Comparison of ENCODE assay signal across 2 cellular contexts in the genomic region with DNA sequence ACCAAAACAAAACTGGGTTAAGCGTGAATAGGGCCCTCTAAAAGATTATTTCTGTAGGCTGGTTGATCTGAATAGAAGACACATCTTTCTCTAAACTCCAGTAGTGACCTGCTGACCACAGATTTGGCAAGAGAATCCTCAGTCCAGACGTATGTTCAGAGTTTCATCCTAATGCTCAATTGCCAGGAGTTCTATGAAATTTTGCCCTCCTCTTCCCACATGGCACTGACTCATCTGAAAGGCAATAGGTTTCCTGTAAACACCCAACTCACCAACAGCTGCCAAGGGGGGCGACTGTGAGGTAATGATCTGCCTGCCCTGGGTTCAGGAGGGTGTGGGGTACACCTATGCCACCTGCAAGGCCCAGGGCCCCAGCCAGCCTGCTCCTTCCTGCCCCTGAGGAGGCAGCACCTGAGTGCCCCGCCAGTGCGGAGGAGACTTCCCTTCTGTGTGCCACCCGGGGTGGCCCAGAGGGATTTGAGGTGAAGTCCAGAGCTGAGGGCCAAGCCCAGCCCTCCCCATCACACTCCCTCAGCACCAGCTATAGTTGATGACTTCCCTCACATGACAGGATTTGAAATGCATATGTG.
TF ChIP-seq lines count a peak whose summit lies in the region.

No MANE protein-coding gene starts in this region.

TF ChIP-seq in IMR-90, 13 proteins besides CTCF, POLR2A, EP300 and RAD21:
- no peak for TF ChIP-seq MAFK (IDR thresholded peaks at IDR 0.05; ENCODE audit: low read depth, low read length)
- no peak for TF ChIP-seq RFX5 (IDR thresholded peaks at IDR 0.05; ENCODE audit: low read depth, low read length)
- no peak for TF ChIP-seq MAZ (IDR thresholded peaks at IDR 0.05; ENCODE audit: borderline replicate concordance, low read depth, low read length)
- no peak for TF ChIP-seq CHD1 (IDR thresholded peaks at IDR 0.05; ENCODE audit: low read depth, low read length)
- TF ChIP-seq FOS (IDR thresholded peaks at IDR 0.05; ENCODE audit: low read depth, low read length): no peak
- TF ChIP-seq NFE2L2 (IDR thresholded peaks at IDR 0.05; ENCODE audit: low read depth, low read length): no peak
- no peak for TF ChIP-seq RCOR1 (IDR thresholded peaks at IDR 0.05; ENCODE audit: insufficient replicate concordance, low read length)
- TF ChIP-seq BHLHE40 (IDR thresholded peaks at IDR 0.05; ENCODE audit: low read depth, low read length): no peak
- TF ChIP-seq SMC3 (IDR thresholded peaks at IDR 0.05; ENCODE audit: low read depth, low read length): no peak
- TF ChIP-seq USF2 (IDR thresholded peaks at IDR 0.05; ENCODE audit: low read depth, low read length): no peak
- TF ChIP-seq CEBPB (IDR thresholded peaks at IDR 0.05; ENCODE audit: low read depth, low read length): no peak
- TF ChIP-seq MXI1 (IDR thresholded peaks at IDR 0.05; ENCODE audit: borderline replicate concordance, low read depth, low read length): no peak
- TF ChIP-seq ELK1 (IDR thresholded peaks at IDR 0.05; ENCODE audit: borderline replicate concordance, low read depth, low read length): no peak

TF ChIP-seq in GM23338, 12 proteins besides CTCF, POLR2A, EP300 and RAD21:
- TF ChIP-seq EZH2 (IDR thresholded peaks at IDR 0.05; ENCODE audit: low read depth, unreplicated experiment) (no peak), STAT1 (IDR thresholded peaks at IDR 0.05; ENCODE audit: unreplicated experiment) (no peak), POLR2AphosphoS5 (IDR thresholded peaks at IDR 0.05; ENCODE audit: low read depth) (no peak), EZH2phosphoT487 (IDR thresholded peaks at IDR 0.05; ENCODE audit: unreplicated experiment) (no peak), JUNB (IDR thresholded peaks at IDR 0.05; ENCODE audit: unreplicated experiment) (no peak), CREB1 (CRISPR knock-in tag; IDR thresholded peaks at IDR 0.05; ENCODE audit: low read depth) (no peak), ETS1 (IDR thresholded peaks at IDR 0.05) (no peak), NANOG (IDR thresholded peaks at IDR 0.05; ENCODE audit: borderline replicate concordance) (no peak), ZNF331 (CRISPR knock-in tag; IDR thresholded peaks at IDR 0.05; ENCODE audit: low read depth) (no peak), ZNF114 (CRISPR knock-in tag; IDR thresholded peaks at IDR 0.05) (no peak)
- TF ChIP-seq, protein P1, sequence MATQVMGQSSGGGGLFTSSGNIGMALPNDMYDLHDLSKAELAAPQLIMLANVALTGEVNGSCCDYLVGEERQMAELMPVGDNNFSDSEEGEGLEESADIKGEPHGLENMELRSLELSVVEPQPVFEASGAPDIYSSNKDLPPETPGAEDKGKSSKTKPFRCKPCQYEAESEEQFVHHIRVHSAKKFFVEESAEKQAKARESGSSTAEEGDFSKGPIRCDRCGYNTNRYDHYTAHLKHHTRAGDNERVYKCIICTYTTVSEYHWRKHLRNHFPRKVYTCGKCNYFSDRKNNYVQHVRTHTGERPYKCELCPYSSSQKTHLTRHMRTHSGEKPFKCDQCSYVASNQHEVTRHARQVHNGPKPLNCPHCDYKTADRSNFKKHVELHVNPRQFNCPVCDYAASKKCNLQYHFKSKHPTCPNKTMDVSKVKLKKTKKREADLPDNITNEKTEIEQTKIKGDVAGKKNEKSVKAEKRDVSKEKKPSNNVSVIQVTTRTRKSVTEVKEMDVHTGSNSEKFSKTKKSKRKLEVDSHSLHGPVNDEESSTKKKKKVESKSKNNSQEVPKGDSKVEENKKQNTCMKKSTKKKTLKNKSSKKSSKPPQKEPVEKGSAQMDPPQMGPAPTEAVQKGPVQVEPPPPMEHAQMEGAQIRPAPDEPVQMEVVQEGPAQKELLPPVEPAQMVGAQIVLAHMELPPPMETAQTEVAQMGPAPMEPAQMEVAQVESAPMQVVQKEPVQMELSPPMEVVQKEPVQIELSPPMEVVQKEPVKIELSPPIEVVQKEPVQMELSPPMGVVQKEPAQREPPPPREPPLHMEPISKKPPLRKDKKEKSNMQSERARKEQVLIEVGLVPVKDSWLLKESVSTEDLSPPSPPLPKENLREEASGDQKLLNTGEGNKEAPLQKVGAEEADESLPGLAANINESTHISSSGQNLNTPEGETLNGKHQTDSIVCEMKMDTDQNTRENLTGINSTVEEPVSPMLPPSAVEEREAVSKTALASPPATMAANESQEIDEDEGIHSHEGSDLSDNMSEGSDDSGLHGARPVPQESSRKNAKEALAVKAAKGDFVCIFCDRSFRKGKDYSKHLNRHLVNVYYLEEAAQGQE (IDR thresholded peaks at IDR 0.05; ENCODE audit: unreplicated experiment): no peak
- TF ChIP-seq, protein P2, sequence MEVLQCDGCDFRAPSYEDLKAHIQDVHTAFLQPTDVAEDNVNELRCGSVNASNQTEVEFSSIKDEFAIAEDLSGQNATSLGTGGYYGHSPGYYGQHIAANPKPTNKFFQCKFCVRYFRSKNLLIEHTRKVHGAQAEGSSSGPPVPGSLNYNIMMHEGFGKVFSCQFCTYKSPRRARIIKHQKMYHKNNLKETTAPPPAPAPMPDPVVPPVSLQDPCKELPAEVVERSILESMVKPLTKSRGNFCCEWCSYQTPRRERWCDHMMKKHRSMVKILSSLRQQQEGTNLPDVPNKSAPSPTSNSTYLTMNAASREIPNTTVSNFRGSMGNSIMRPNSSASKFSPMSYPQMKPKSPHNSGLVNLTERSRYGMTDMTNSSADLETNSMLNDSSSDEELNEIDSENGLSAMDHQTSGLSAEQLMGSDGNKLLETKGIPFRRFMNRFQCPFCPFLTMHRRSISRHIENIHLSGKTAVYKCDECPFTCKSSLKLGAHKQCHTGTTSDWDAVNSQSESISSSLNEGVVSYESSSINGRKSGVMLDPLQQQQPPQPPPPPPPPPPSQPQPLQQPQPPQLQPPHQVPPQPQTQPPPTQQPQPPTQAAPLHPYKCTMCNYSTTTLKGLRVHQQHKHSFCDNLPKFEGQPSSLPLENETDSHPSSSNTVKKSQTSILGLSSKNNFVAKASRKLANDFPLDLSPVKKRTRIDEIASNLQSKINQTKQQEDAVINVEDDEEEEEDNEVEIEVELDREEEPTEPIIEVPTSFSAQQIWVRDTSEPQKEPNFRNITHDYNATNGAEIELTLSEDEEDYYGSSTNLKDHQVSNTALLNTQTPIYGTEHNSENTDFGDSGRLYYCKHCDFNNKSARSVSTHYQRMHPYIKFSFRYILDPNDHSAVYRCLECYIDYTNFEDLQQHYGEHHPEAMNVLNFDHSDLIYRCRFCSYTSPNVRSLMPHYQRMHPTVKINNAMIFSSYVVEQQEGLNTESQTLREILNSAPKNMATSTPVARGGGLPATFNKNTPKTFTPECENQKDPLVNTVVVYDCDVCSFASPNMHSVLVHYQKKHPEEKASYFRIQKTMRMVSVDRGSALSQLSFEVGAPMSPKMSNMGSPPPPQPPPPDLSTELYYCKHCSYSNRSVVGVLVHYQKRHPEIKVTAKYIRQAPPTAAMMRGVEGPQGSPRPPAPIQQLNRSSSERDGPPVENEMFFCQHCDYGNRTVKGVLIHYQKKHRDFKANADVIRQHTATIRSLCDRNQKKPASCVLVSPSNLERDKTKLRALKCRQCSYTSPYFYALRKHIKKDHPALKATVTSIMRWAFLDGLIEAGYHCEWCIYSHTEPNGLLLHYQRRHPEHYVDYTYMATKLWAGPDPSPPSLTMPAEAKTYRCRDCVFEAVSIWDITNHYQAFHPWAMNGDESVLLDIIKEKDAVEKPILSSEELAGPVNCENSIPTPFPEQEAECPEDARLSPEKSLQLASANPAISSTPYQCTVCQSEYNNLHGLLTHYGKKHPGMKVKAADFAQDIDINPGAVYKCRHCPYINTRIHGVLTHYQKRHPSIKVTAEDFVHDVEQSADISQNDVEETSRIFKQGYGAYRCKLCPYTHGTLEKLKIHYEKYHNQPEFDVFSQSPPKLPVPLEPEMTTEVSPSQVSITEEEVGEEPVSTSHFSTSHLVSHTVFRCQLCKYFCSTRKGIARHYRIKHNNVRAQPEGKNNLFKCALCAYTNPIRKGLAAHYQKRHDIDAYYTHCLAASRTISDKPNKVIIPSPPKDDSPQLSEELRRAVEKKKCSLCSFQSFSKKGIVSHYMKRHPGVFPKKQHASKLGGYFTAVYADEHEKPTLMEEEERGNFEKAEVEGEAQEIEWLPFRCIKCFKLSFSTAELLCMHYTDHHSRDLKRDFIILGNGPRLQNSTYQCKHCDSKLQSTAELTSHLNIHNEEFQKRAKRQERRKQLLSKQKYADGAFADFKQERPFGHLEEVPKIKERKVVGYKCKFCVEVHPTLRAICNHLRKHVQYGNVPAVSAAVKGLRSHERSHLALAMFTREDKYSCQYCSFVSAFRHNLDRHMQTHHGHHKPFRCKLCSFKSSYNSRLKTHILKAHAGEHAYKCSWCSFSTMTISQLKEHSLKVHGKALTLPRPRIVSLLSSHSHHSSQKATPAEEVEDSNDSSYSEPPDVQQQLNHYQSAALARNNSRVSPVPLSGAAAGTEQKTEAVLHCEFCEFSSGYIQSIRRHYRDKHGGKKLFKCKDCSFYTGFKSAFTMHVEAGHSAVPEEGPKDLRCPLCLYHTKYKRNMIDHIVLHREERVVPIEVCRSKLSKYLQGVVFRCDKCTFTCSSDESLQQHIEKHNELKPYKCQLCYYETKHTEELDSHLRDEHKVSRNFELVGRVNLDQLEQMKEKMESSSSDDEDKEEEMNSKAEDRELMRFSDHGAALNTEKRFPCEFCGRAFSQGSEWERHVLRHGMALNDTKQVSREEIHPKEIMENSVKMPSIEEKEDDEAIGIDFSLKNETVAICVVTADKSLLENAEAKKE (CRISPR knock-in tag; IDR thresholded peaks at IDR 0.05): no peak
